In genomic region chr19:19320362-19321142, GRCh38 we compare ENCODE assay signal across 8 cellular contexts. TPM values are rescaled to one million over a fixed set of nuclear protein-coding genes. Genes with fewer than 3 reads are reported as not detected.
DNase-seq lines count a peak whose midpoint lies in the region; ATAC-seq and TF ChIP-seq lines count a peak whose summit lies in the region.

Gene MAU2, plus strand, starts transcription at chr19:19320829. Its CDS starts 31 bp downstream, at chr19:19320860.
Gene SUGP1, minus strand, starts transcription at chr19:19320509. Its CDS starts 13 bp downstream, at chr19:19320496.

- H3K4me2 ChIP-seq in GM23248 (ENCODE audit: unreplicated experiment) = peak within 1 kb of the TSS; percentile 99

- no peaks in the 10 kb centered on the region for H3F3A ChIP-seq in GM23248 (ENCODE audit: insufficient read depth)

- no peak; the same call in 1 of the 2 replicates for TF ChIP-seq CTCF in RWPE1 (conservative IDR thresholded peaks at IDR 0.05; ENCODE audit: low read depth)
- TF ChIP-seq CTCF in fibroblast of pulmonary artery (IDR thresholded peaks at IDR 0.05; ENCODE audit: low read length, missing control alignments) = peak; percentile 15

- POLR2A ChIA-PET in RWPE1 (lab: Yijun Ruan, JAX; ENCODE audit: low non-redundant PET) = interaction anchor here (0.6 kb wide), 1 partner anchor 12 kb away, joined by 3 read pairs; no protein-coding TSS in a partner anchor

- in situ Hi-C loops in GM23248 (cut with MboI) = no loop called here

- H3K4me1 ChIP-seq in GM23248 (ENCODE audit: insufficient read depth) = peaks cover 17% of the 10 kb centered on the region

- H3K36me3 Mint-ChIP-seq in activated T-helper 2 cell treated with anti-CD3 and anti-CD28 coated beads, Interferon-gamma antibody, Interleukin-2, Interleukin-4, amounts not matched to agents 10 μg/mL and 5 μg/mL and 100 μg/mL, durations not matched to agents 14 hours and 24 hours and 36 hours (ENCODE audit: low read depth) = peaks cover 33% of the 10 kb centered on the region
- peaks cover 7% of the 10 kb centered on the region for H3K36me3 Mint-ChIP-seq in natural killer cell treated with Interleukin-12 subunit alpha and Interleukin-12 subunit beta and Interleukin-15 and Interleukin-18, amount 100 ng/mL, for 72 hours

- H4K20me1 ChIP-seq in GM23248 (ENCODE audit: insufficient read depth) = no peaks in the 10 kb centered on the region

- H3K9me3 Mint-ChIP-seq in activated T-helper 2 cell treated with anti-CD3 and anti-CD28 coated beads, Interferon-gamma antibody, Interleukin-2, Interleukin-4, amounts not matched to agents 10 μg/mL and 5 μg/mL and 100 μg/mL, durations not matched to agents 14 hours and 24 hours and 36 hours = no peaks in the 10 kb centered on the region
- no peaks in the 10 kb centered on the region for H3K9me3 Mint-ChIP-seq in natural killer cell treated with Interleukin-12 subunit alpha and Interleukin-12 subunit beta and Interleukin-15 and Interleukin-18, amount 100 ng/mL, for 72 hours

- H3K9ac ChIP-seq in GM23248 = peak within 1 kb of the TSS; percentile 99

- H3K9me3 ChIP-seq in GM23248 (ENCODE audit: low read depth) = no peaks in the 10 kb centered on the region

- peak within 1 kb of the TSS; percentile 95 for H3K4me3 Mint-ChIP-seq in activated T-helper 2 cell treated with anti-CD3 and anti-CD28 coated beads, Interferon-gamma antibody, Interleukin-2, Interleukin-4, amounts not matched to agents 10 μg/mL and 5 μg/mL and 100 μg/mL, durations not matched to agents 14 hours and 24 hours and 36 hours (ENCODE audit: low read depth)
- H3K4me3 Mint-ChIP-seq in natural killer cell treated with Interleukin-12 subunit alpha and Interleukin-12 subunit beta and Interleukin-15 and Interleukin-18, amount 100 ng/mL, for 72 hours = peak within 1 kb of the TSS; percentile 97

- H3K4me3 ChIP-seq in GM23248 (peak within 1 kb of the TSS; percentile 98), fibroblast of pulmonary artery (replicated peaks; ENCODE audit: low read depth, low read length) (peak within 1 kb of the TSS; percentile 98)

- H3K27me3 ChIP-seq in GM23248 (replicated peaks; ENCODE audit: insufficient read depth) = no peaks in the 10 kb centered on the region

- H2AFZ ChIP-seq in GM23248 = peak within 1 kb of the TSS; percentile 85

- CTCF ChIA-PET in RWPE1 (lab: Yijun Ruan, JAX) = interaction anchor here (1.2 kb wide), 1 partner anchor 17 kb away, joined by 5 read pairs; no protein-coding TSS in a partner anchor

- 0 out of 2 replicates have a peak, but pooled peaks cover 6% of the 10 kb centered on the region for H3K36me3 ChIP-seq in GM23248 (ENCODE audit: low read depth)

- H3K27ac ChIP-seq in GM23248 (peak within 1 kb of the TSS; percentile 89), RWPE1 (peak within 1 kb of the TSS; percentile 86)

- H3K79me2 ChIP-seq in GM23248 (ENCODE audit: insufficient read depth) = peaks cover 96% of the 10 kb centered on the region

- ATAC-seq in natural killer cell treated with Interleukin-12 subunit alpha and Interleukin-12 subunit beta and Interleukin-15 and Interleukin-18, amount 100 ng/mL, for 72 hours = peak; percentile 96 to 97
- peak; percentile 97 for ATAC-seq in stimulated activated naive CD8-positive, alpha-beta T cell treated with anti-CD3 and anti-CD28 coated beads, Interleukin-15, Interleukin-2, amounts not matched to agents 100 U/mL and 50 U/mL, for 24 hours

- peak within 1 kb of the TSS; percentile 100 for H3K27ac Mint-ChIP-seq in activated T-helper 2 cell treated with anti-CD3 and anti-CD28 coated beads, Interferon-gamma antibody, Interleukin-2, Interleukin-4, amounts not matched to agents 10 μg/mL and 5 μg/mL and 100 μg/mL, durations not matched to agents 14 hours and 24 hours and 36 hours
- H3K27ac Mint-ChIP-seq in natural killer cell treated with Interleukin-12 subunit alpha and Interleukin-12 subunit beta and Interleukin-15 and Interleukin-18, amount 100 ng/mL, for 72 hours = peak within 1 kb of the TSS; percentile 87 to 97

- no peaks in the 10 kb centered on the region for H3K27me3 Mint-ChIP-seq in activated T-helper 2 cell treated with anti-CD3 and anti-CD28 coated beads, Interferon-gamma antibody, Interleukin-2, Interleukin-4, amounts not matched to agents 10 μg/mL and 5 μg/mL and 100 μg/mL, durations not matched to agents 14 hours and 24 hours and 36 hours (ENCODE audit: low read depth)
- H3K27me3 Mint-ChIP-seq in natural killer cell treated with Interleukin-12 subunit alpha and Interleukin-12 subunit beta and Interleukin-15 and Interleukin-18, amount 100 ng/mL, for 72 hours = no peaks in the 10 kb centered on the region

- H3K9me2 ChIP-seq in GM23248 (ENCODE audit: insufficient read depth) = no peaks in the 10 kb centered on the region

- H3K4me1 Mint-ChIP-seq in activated T-helper 2 cell treated with anti-CD3 and anti-CD28 coated beads, Interferon-gamma antibody, Interleukin-2, Interleukin-4, amounts not matched to agents 10 μg/mL and 5 μg/mL and 100 μg/mL, durations not matched to agents 14 hours and 24 hours and 36 hours (ENCODE audit: low read depth) = peaks cover 29% of the 10 kb centered on the region
- H3K4me1 Mint-ChIP-seq in natural killer cell treated with Interleukin-12 subunit alpha and Interleukin-12 subunit beta and Interleukin-15 and Interleukin-18, amount 100 ng/mL, for 72 hours (ENCODE audit: low read depth in 2 of 2) = peaks cover 17 to 29% of the 10 kb centered on the region in 2 donors

- DNase-seq in EL = peak; percentile 90
- DNase-seq in GM23248 = peak; percentile 97
- DNase-seq in Kasumi-1 (lab: John Stamatoyannopoulos, UW) = peak; percentile 93 to 96
- DNase-seq in RWPE1 (ENCODE audit: low spot score) = peak; percentile 96
- DNase-seq in activated T-helper 2 cell treated with anti-CD3 and anti-CD28 coated beads, Interferon-gamma antibody, Interleukin-2, Interleukin-4, amounts not matched to agents 10 μg/mL and 5 μg/mL and 100 μg/mL, durations not matched to agents 14 hours and 24 hours and 36 hours (ENCODE audit: low spot score) = peak; percentile 91
- DNase-seq in fibroblast of pulmonary artery (ENCODE audit: low read depth) = peak; percentile 93
- DNase-seq in natural killer cell treated with Interleukin-12 subunit alpha and Interleukin-12 subunit beta and Interleukin-15 and Interleukin-18, amount 100 ng/mL, for 72 hours (ENCODE audit: low spot score) = peak; percentile 92
- DNase-seq in stimulated activated naive CD8-positive, alpha-beta T cell treated with anti-CD3 and anti-CD28 coated beads, Interleukin-15, Interleukin-2, amounts not matched to agents 100 U/mL and 50 U/mL, for 24 hours = peak; percentile 88

- intact Hi-C loops in activated T-helper 2 cell treated with anti-CD3 and anti-CD28 coated beads, Interferon-gamma antibody, Interleukin-2, Interleukin-4, amounts not matched to agents 10 μg/mL and 5 μg/mL and 100 μg/mL, durations not matched to agents 14 hours and 24 hours and 36 hours (cut with micrococcal nuclease) = loop anchor here (1.0 to 2.0 kb wide), 3 partner anchors 40 to 182 kb away; partner anchors contain the start of genes BORCS8, RFXANK and TMEM161A

- WGBS in GM23248 (ENCODE audit: low coverage in 1 of 2, low lambda C conversion rate in 2 of 2, missing lambda C conversion rate in 2 of 2), 2 experiments = 1% methylated on average over 49 to 53 of the region's 67 CpGs

RNA-seq across cellular contexts. Expression of gene MAU2, which starts in this region (rescaled TPM):
- 25.4 and 25.7 TPM in 2 replicates for total RNA-seq in GM23248 (2014; rRNA removed; shearing (Covaris generic))
- polyA plus RNA-seq in GM23248 (2016; fragmentation: Nextera tagmentation; extraction: Ambion mirVana) = 22.2 and 23.0 TPM in 2 replicates
- 55.3 and 60.3 TPM in 2 replicates for total RNA-seq in activated T-helper 2 cell treated with anti-CD3 and anti-CD28 coated beads, Interferon-gamma antibody, Interleukin-2, Interleukin-4, amounts not matched to agents 10 μg/mL and 5 μg/mL and 100 μg/mL, durations not matched to agents 14 hours and 24 hours and 36 hours
- 100 to 1,000 TPM in 1 of 2 donors, 10 to 100 TPM in 1; 83.7 to 122 TPM for total RNA-seq in natural killer cell treated with Interleukin-12 subunit alpha and Interleukin-12 subunit beta and Interleukin-15 and Interleukin-18, amount 100 ng/mL, for 72 hours

RNA-seq across cellular contexts. Expression of gene SUGP1, which starts in this region (rescaled TPM):
- 25.6 and 26.6 TPM in 2 replicates for total RNA-seq in GM23248 (2014; rRNA removed; shearing (Covaris generic))
- 50.5 and 55.6 TPM in 2 replicates for polyA plus RNA-seq in GM23248 (2016; fragmentation: Nextera tagmentation; extraction: Ambion mirVana)
- 67.6 and 73.4 TPM in 2 replicates for total RNA-seq in activated T-helper 2 cell treated with anti-CD3 and anti-CD28 coated beads, Interferon-gamma antibody, Interleukin-2, Interleukin-4, amounts not matched to agents 10 μg/mL and 5 μg/mL and 100 μg/mL, durations not matched to agents 14 hours and 24 hours and 36 hours
- 10 to 100 TPM; 61.1 to 69.6 TPM for total RNA-seq in natural killer cell treated with Interleukin-12 subunit alpha and Interleukin-12 subunit beta and Interleukin-15 and Interleukin-18, amount 100 ng/mL, for 72 hours

Comparison
In these comparisons a context has a peak if more than half of its experiments do, and no peak if none do; other contexts are left out.
1. Peak in every context shown above with its lines: DNase-seq, ATAC-seq, H3K4me3 ChIP-seq and H3K27ac ChIP-seq.